19 cellular contexts compared by ENCODE assay signal in the genomic region with DNA sequence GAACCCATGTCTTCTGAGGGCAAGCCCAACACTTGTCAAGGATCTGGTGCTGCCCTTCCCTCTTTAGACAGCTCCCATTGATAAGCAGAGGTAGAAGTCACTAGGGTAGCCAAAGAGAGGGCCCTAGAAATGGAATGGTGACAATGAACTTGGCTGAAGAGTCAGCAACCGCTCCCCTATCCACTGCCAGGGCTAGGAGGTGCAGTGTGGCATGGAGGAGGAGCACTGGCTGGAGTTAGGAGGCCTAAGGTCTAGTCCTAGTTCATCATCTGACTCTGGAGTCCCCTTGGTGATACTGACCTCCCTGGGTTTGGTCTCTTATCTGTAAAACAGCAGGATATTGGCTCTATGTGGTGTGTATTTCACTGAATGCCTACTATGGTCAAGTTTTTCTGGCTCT. TPM values are rescaled to one million over a fixed set of nuclear protein-coding genes. Genes with fewer than 3 reads are reported as not detected.
"Had no signal": no experiment of that assay in that cellular context is flagged by ENCODE, and none has a peak within 500 bp of the region (broad histone marks: within the 10 kb centered on the region; RNA-seq: fewer than 3 reads in every experiment).

No MANE protein-coding gene starts in this region.

- H3K27me3 ChIP-seq: neural progenitor cell, vagina had no signal

- H3K9ac ChIP-seq: neural progenitor cell had no signal

- H3K4me2 ChIP-seq: neural progenitor cell had no signal

- H2AFZ ChIP-seq: neural progenitor cell had no signal

- ATAC-seq: activated CD8-positive, alpha-beta memory T cell treated with anti-CD3 and anti-CD28 coated beads, Interleukin-2, amount 10 ng/mL, durations not matched to agents 7 days and 5 days; activated CD8-positive, alpha-beta T cell treated with anti-CD3 and anti-CD28 coated beads for 36 hours; naive thymus-derived CD4-positive, alpha-beta T cell; stimulated activated naive CD8-positive, alpha-beta T cell treated with anti-CD3 and anti-CD28 coated beads, Interleukin-15, Interleukin-2, amounts not matched to agents 100 U/mL and 50 U/mL, for 24 hours; T-helper 17 cell had no signal

- H3K9me3 ChIP-seq: vagina had no signal

- H3K4me3 ChIP-seq: coronary artery, neural progenitor cell, vagina had no signal

- H3K36me3 ChIP-seq: neural progenitor cell, vagina, WERI-Rb-1 had no signal

- H3K27ac ChIP-seq: coronary artery, neural progenitor cell, vagina, WERI-Rb-1 had no signal

- DNase-seq: activated CD4-positive, alpha-beta T cell treated with anti-CD3 and anti-CD28 coated beads, Interleukin-2, amount 10 ng/mL, durations not matched to agents 7 days and 5 days; activated CD4-positive, CD25-positive, alpha-beta regulatory T cell treated with anti-CD3 and anti-CD28 coated beads, Interleukin-2, amount 50 U/mL, for 72 hours; activated CD8-positive, alpha-beta memory T cell treated with anti-CD3 and anti-CD28 coated beads, Interleukin-2, amount 10 ng/mL, durations not matched to agents 7 days and 5 days; activated CD8-positive, alpha-beta T cell treated with anti-CD3 and anti-CD28 coated beads for 36 hours; activated effector memory CD4-positive, alpha-beta T cell treated with anti-CD3 and anti-CD28 coated beads, Interleukin-2, amount 50 U/mL, for 16 hours; activated naive CD4-positive, alpha-beta T cell treated with anti-CD3 and anti-CD28 coated beads, Interleukin-2, amount 10 ng/mL, durations not matched to agents 7 days and 5 days; activated T-cell treated with anti-CD3 and anti-CD28 coated beads for 4 hours; amygdala; cerebellar nuclear complex; naive thymus-derived CD4-positive, alpha-beta T cell; stimulated activated CD4-positive, alpha-beta T cell treated with anti-CD3 and anti-CD28 coated beads, Interleukin-12 subunit alpha, Interleukin-12 subunit beta, amount 100 ng/mL, for 4 hours; stimulated activated CD4-positive, alpha-beta T cell treated with anti-CD3 and anti-CD28 coated beads, Interleukin-4, amount 100 ng/mL, for 4 hours; stimulated activated naive CD8-positive, alpha-beta T cell treated with anti-CD3 and anti-CD28 coated beads, Interleukin-15, Interleukin-2, amounts not matched to agents 100 U/mL and 50 U/mL, for 24 hours; T-helper 17 cell; WERI-Rb-1 had no signal

- FAIRE-seq: keratinocyte had no signal

RNA-seq across cellular contexts. Expression of a gene that starts 10.3 kb away (rescaled TPM):
- total RNA-seq: activated CD4-positive, alpha-beta T cell treated with anti-CD3 and anti-CD28 coated beads, Interleukin-2, amount 10 ng/mL, durations not matched to agents 7 days and 5 days; activated CD8-positive, alpha-beta memory T cell treated with anti-CD3 and anti-CD28 coated beads, Interleukin-2, amount 10 ng/mL, durations not matched to agents 7 days and 5 days had no signal
- polyA plus RNA-seq: naive thymus-derived CD4-positive, alpha-beta T cell had no signal
